ENCODE assay signal across 8 cellular contexts in the genomic region with DNA sequence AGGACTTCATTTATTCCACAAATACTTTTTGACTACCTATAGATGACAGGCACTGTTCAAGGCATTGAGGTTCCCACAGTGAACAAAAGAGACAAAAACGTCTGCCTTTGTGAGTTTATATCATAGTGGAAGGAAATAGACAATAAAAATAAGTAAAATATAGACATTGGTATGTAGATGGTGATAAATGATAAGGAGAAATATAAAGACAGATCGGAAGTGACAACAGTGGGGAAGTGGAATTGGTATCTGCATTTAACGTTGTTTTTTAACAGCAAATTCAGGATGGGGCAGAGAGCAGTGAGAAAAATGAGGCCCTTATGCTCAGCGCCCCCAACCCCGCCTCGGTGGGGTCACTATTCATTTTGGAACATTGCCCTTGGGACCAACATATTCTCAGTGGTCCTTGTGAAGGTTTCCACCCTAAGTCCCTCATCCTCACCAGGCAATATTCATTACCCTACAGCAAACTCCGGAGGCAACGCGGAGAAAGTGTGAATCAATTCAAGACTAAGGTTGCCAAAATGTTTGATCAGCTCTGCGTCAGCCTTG. TPM values are rescaled to one million over a fixed set of nuclear protein-coding genes. Genes with fewer than 3 reads are reported as not detected.
DNase-seq lines count a peak whose midpoint lies in the region; ATAC-seq and TF ChIP-seq lines count a peak whose summit lies in the region.

No MANE protein-coding gene starts in this region.

- H2BK5ac ChIP-seq in trophoblast cell (ENCODE audit: low read depth, low read length, poor library complexity), result no peak overlapping the region

- peak overlapping the region; percentile 14 for H2AFZ ChIP-seq in trophoblast cell (ENCODE audit: insufficient read depth, low read length, poor library complexity)

- H2BK120ac ChIP-seq in trophoblast cell (ENCODE audit: insufficient read depth, low read length, poor library complexity), result no peak overlapping the region

- H3K14ac ChIP-seq in trophoblast cell (ENCODE audit: low read length), result peak overlapping the region; percentile 22

- peaks cover 5% of the 10 kb centered on the region for H3K27me3 Mint-ChIP-seq in endothelial cell (ENCODE audit: unreplicated experiment)

- H4K12ac ChIP-seq in trophoblast cell (ENCODE audit: low read depth, low read length), result peak overlapping the region; percentile 40

- no peaks in the 10 kb centered on the region for H3K9me3 ChIP-seq in MG63
- no peaks in the 10 kb centered on the region for H3K9me3 ChIP-seq in trophoblast cell (ENCODE audit: insufficient read depth, low read depth, low read length)

- H3K27me3 ChIP-seq in MG63 (no peaks in the 10 kb centered on the region), trophoblast cell (ENCODE audit: insufficient read depth, low read length) (no peaks in the 10 kb centered on the region)

- ATAC-seq in GM18519 (IDR thresholded peaks at IDR 0.05; ENCODE audit: low FRiP score, unreplicated experiment) (peak; percentile 2), HG02763 (IDR thresholded peaks at IDR 0.05; ENCODE audit: unreplicated experiment) (no peak)

- peak overlapping the region; percentile 59 for H3K9ac ChIP-seq in trophoblast cell (ENCODE audit: low read length)

- H2AK5ac ChIP-seq in trophoblast cell (ENCODE audit: low read length), result no peak overlapping the region

- peak overlapping the region; percentile 16 for H4K91ac ChIP-seq in trophoblast cell (ENCODE audit: low read depth, low read length)

- peak overlapping the region; percentile 99 for H3K4me3 Mint-ChIP-seq in endothelial cell (ENCODE audit: unreplicated experiment)

- H3K79me2 ChIP-seq in trophoblast cell (ENCODE audit: control insufficient read depth, insufficient read depth, low read length, poor library complexity), result peaks cover 10% of the 10 kb centered on the region

- peak overlapping the region; percentile 71 for H3K4me2 ChIP-seq in trophoblast cell (ENCODE audit: low read length)

- H3K27ac ChIP-seq in trophoblast cell (ENCODE audit: low read depth, low read length), result no peak overlapping the region

- H3K36me3 Mint-ChIP-seq in endothelial cell (ENCODE audit: low read depth, unreplicated experiment), result peaks cover 29% of the 10 kb centered on the region

- no peak for TF ChIP-seq CTCF in endothelial cell (IDR thresholded peaks at IDR 0.05; ENCODE audit: unreplicated experiment)

- 100% methylated on average over 1 of the region's 10 CpGs for WGBS in trophoblast cell (ENCODE audit: extremely low coverage, insufficient coverage, insufficient read length)

- H3K27ac Mint-ChIP-seq in endothelial cell (ENCODE audit: unreplicated experiment), result peak overlapping the region; percentile 83

- no peak overlapping the region for H3K23ac ChIP-seq in trophoblast cell (ENCODE audit: low read length)

- peak overlapping the region; percentile 73 for H4K8ac ChIP-seq in trophoblast cell (ENCODE audit: low read depth, low read length)

- H2BK12ac ChIP-seq in trophoblast cell (ENCODE audit: low read length), result no peak overlapping the region

- H3K36me3 ChIP-seq in MG63 (peaks cover 27% of the 10 kb centered on the region), trophoblast cell (ENCODE audit: control insufficient read depth in 1 of 2, insufficient read depth in 2 of 2, low read length in 2 of 2) (peaks cover 5 to 14% of the 10 kb centered on the region in 2 experiments)

- peak overlapping the region; percentile 93 for H3K4me3 ChIP-seq in MG63
- peak overlapping the region; percentile 74 for H3K4me3 ChIP-seq in trophoblast cell (ENCODE audit: low read depth, low read length)

- H3K4ac ChIP-seq in trophoblast cell (ENCODE audit: low read depth, low read length), result peak overlapping the region; percentile 18

- H3K4me1 ChIP-seq in trophoblast cell (ENCODE audit: control insufficient read depth in 1 of 2, insufficient read depth in 2 of 2, low read length in 2 of 2), result peaks cover 4 to 5% of the 10 kb centered on the region in 2 experiments

- H3K4me1 Mint-ChIP-seq in endothelial cell (ENCODE audit: unreplicated experiment), result peaks cover 22% of the 10 kb centered on the region

- DNase-seq in MG63, result no peak
- DNase-seq in endothelial cell (ENCODE audit: low spot score), result no peak
- DNase-seq in trophoblast cell, result no peak
- DNase-seq in A172 (ENCODE audit: low spot score), result no peak
- no peak for DNase-seq in glomerular visceral epithelial cell (ENCODE audit: extremely low spot score)
- no peak for DNase-seq in activated effector memory CD4-positive, alpha-beta T cell treated with Interleukin-2 at 50 U/mL for 16 hours

- no peaks in the 10 kb centered on the region for H3K9me3 Mint-ChIP-seq in endothelial cell (ENCODE audit: unreplicated experiment)

- peak overlapping the region; percentile 13 for H3K18ac ChIP-seq in trophoblast cell (ENCODE audit: low read length)

- peaks cover 7% of the 10 kb centered on the region for H3K79me1 ChIP-seq in trophoblast cell (ENCODE audit: low read length)

RNA-seq across cellular contexts. Expression of a gene that starts 0.6 kb away (rescaled TPM):
- 10.5 and 13.5 TPM in 2 replicates for total RNA-seq in MG63 (2014; rRNA removed; shearing (Covaris generic); ENCODE audit: low replicate concordance)
- total RNA-seq in endothelial cell (ENCODE audit: unreplicated experiment), result 49.7 TPM
- 17.5 and 17.8 TPM in 2 replicates for polyA plus RNA-seq in trophoblast cell (2013)
- total RNA-seq in A172 (2014; rRNA removed; shearing (Covaris generic)), result 12.4 and 15.9 TPM in 2 replicates

RNA-seq across cellular contexts. Expression of a gene that starts 33.4 kb away (rescaled TPM):
- 0.46 and 3.8 TPM in 2 replicates for total RNA-seq in MG63 (2014; rRNA removed; shearing (Covaris generic); ENCODE audit: low replicate concordance)
- 0.46 TPM for total RNA-seq in endothelial cell (ENCODE audit: unreplicated experiment)
- 0.74 and 0.76 TPM in 2 replicates for polyA plus RNA-seq in trophoblast cell (2013)
- 0.29 and 1.3 TPM in 2 replicates for total RNA-seq in A172 (2014; rRNA removed; shearing (Covaris generic))

RNA-seq across cellular contexts. Expression of a gene that starts 52.8 kb away (rescaled TPM):
- total RNA-seq in MG63 (2014; rRNA removed; shearing (Covaris generic); ENCODE audit: low replicate concordance), result 13.4 and 20.6 TPM in 2 replicates
- 54.3 TPM for total RNA-seq in endothelial cell (ENCODE audit: unreplicated experiment)
- polyA plus RNA-seq in trophoblast cell (2013), result 18.1 and 20.6 TPM in 2 replicates
- total RNA-seq in A172 (2014; rRNA removed; shearing (Covaris generic)), result 13.4 and 15.2 TPM in 2 replicates
